In genomic region chr2:235170016-235170415, GRCh38 we compare ENCODE assay signal across 13 cellular contexts.
DNase-seq lines count a peak whose midpoint lies in the region; ATAC-seq, FAIRE-seq and TF ChIP-seq lines count a peak whose summit lies in the region.
"Had no signal": no experiment of that assay in that cellular context is flagged by ENCODE, and none has a peak within 500 bp of the region (broad histone marks: within the 10 kb centered on the region; RNA-seq: fewer than 3 reads in every experiment).

No MANE protein-coding gene starts in this region.

- no peak overlapping the region for H2BK5ac ChIP-seq in H9 (ENCODE audit: insufficient read length, low read length)

- CTCF ChIA-PET in AG04449 (lab: Yijun Ruan, JAX), result interaction anchor here (0.8 kb wide), 1 partner anchor 576 kb away, joined by 3 read pairs; no protein-coding TSS in a partner anchor

- H3K4me1 Mint-ChIP-seq in astrocyte (ENCODE audit: low read depth, unreplicated experiment) (peaks cover 27% of the 10 kb centered on the region), H9 (peaks cover 8 to 9% of the 10 kb centered on the region in 2 experiments)
- H3K4me1 Mint-ChIP-seq: memory B cell had no signal

- no peak overlapping the region for H2AK5ac ChIP-seq in H9 (ENCODE audit: insufficient read length, low read length)

- H3K9me3 Mint-ChIP-seq in astrocyte (ENCODE audit: unreplicated experiment) (no peaks in the 10 kb centered on the region), H9 (peaks cover 0 to 3% of the 10 kb centered on the region in 2 experiments; a peak in 2 of 5 replicates)

- H3K18ac ChIP-seq in H9 (ENCODE audit: insufficient read length, low read depth, low read length), result no peak overlapping the region

- H4K8ac ChIP-seq in H9 (replicated peaks; ENCODE audit: insufficient read length, low read depth, low read length), result no peak overlapping the region

- H3K4me2 ChIP-seq in astrocyte (ENCODE audit: low read length) (peak overlapping the region; percentile 49), keratinocyte (ENCODE audit: control insufficient read depth, extremely low read depth, insufficient read depth, low read depth, low read length) (no peak overlapping the region), H9 (ENCODE audit: insufficient read depth, insufficient read length, low read length) (no peak overlapping the region)

- no peak overlapping the region for H2BK12ac ChIP-seq in H9 (ENCODE audit: insufficient read length, low read depth, low read length)

- no peak overlapping the region for H2AFZ ChIP-seq in astrocyte (ENCODE audit: low read depth, low read length)
- no peak overlapping the region for H2AFZ ChIP-seq in keratinocyte (ENCODE audit: control insufficient read depth, low read length)
- H2AFZ ChIP-seq in H9 (ENCODE audit: low read length), result no peak overlapping the region
- H2AFZ ChIP-seq: parathyroid adenoma had no signal

- H3K4me1 ChIP-seq in astrocyte (ENCODE audit: insufficient read depth, low read length), result peaks cover 19% of the 10 kb centered on the region
- peaks cover 26% of the 10 kb centered on the region for H3K4me1 ChIP-seq in keratinocyte (ENCODE audit: control insufficient read depth, extremely low read depth, insufficient read depth, low read length)
- no peaks in the 10 kb centered on the region; the same call in 1 of the 2 replicates for H3K4me1 ChIP-seq in H9 (ENCODE audit: insufficient read depth, low read length)
- H3K4me1 ChIP-seq: parathyroid adenoma had no signal

- no peaks in the 10 kb centered on the region for H3K79me1 ChIP-seq in H9 (ENCODE audit: insufficient read depth, low read depth, low read length, poor library complexity, severe bottlenecking)

- H3K36me3 ChIP-seq in astrocyte (ENCODE audit: insufficient read depth, low read length) (no peaks in the 10 kb centered on the region), keratinocyte (ENCODE audit: control insufficient read depth in 2 of 2, extremely low read depth in 1 of 2, insufficient read depth in 2 of 2, low read length in 2 of 2) (no peaks in the 10 kb centered on the region)

- H3K9me3 ChIP-seq in astrocyte (ENCODE audit: insufficient read depth, low read depth, low read length), result no peaks in the 10 kb centered on the region
- H3K9me3 ChIP-seq in keratinocyte (ENCODE audit: control insufficient read depth, low read depth, low read length), result no peaks in the 10 kb centered on the region
- no peaks in the 10 kb centered on the region for H3K9me3 ChIP-seq in H9 (ENCODE audit: control insufficient read depth, low read depth, low read length)

- H4K20me1 ChIP-seq in astrocyte (ENCODE audit: insufficient read depth, low read length) (no peaks in the 10 kb centered on the region), keratinocyte (ENCODE audit: control insufficient read depth, extremely low read depth, insufficient read depth, low read length) (no peaks in the 10 kb centered on the region), H9 (ENCODE audit: control insufficient read depth, insufficient read depth, insufficient read length) (no peaks in the 10 kb centered on the region)

- H3K4ac ChIP-seq in H9 (ENCODE audit: low read depth, low read length), result no peak overlapping the region

- H3K4me3 ChIP-seq in AG04449 (ENCODE audit: low read depth, low read length) (no peak overlapping the region), astrocyte (ENCODE audit: insufficient read depth, low read depth, low read length) (no peak overlapping the region), keratinocyte (ENCODE audit: control insufficient read depth in 2 of 3, extremely low read depth in 1 of 3, insufficient read depth in 2 of 3, low read depth in 1 of 3, low read length in 3 of 3) (no peak overlapping the region)

- H3K79me2 ChIP-seq in astrocyte (ENCODE audit: insufficient read depth, low read length), result no peaks in the 10 kb centered on the region
- no peaks in the 10 kb centered on the region for H3K79me2 ChIP-seq in keratinocyte (ENCODE audit: control insufficient read depth, insufficient read depth, low read length)
- H3K79me2 ChIP-seq in H9 (ENCODE audit: insufficient read depth, low read length), result no peaks in the 10 kb centered on the region
- H3K79me2 ChIP-seq: parathyroid adenoma had no signal

- FAIRE-seq in astrocyte (lab: Jason Lieb, UNC) (peak; percentile 63), keratinocyte (lab: Jason Lieb, UNC) (peak; percentile 26)

- POLR2A ChIA-PET in AG04449 (lab: Yijun Ruan, JAX), result no interaction called here

- H3T11ph ChIP-seq in H9 (ENCODE audit: low read length), result no peak overlapping the region

- H3K56ac ChIP-seq in H9 (ENCODE audit: insufficient read length, low read depth, low read length), result no peak overlapping the region

- H2BK15ac ChIP-seq in H9 (ENCODE audit: low read depth, low read length), result no peak overlapping the region

- H3K27ac ChIP-seq in astrocyte (ENCODE audit: low read depth, low read length), result peak overlapping the region; percentile 22
- no peak overlapping the region for H3K27ac ChIP-seq in keratinocyte (ENCODE audit: control insufficient read depth, insufficient read depth, low read length)
- no peak overlapping the region for H3K27ac ChIP-seq in H9 (ENCODE audit: insufficient read length, low read depth, low read length)
- H3K27ac ChIP-seq: parathyroid adenoma had no signal

- H4K5ac ChIP-seq in H9 (ENCODE audit: insufficient read length, low read depth, low read length), result no peak overlapping the region

- H4K91ac ChIP-seq in H9 (ENCODE audit: insufficient read length, low read depth, low read length), result no peak overlapping the region

- no CpG with 5 or more reads among the region's 3 CpGs for WGBS in H9 (ENCODE audit: extremely low coverage, insufficient read length, low lambda C conversion rate)

- no peak overlapping the region for H3K23ac ChIP-seq in H9 (ENCODE audit: insufficient read length, low read depth, low read length)

- peaks cover 7% of the 10 kb centered on the region for H3K27me3 Mint-ChIP-seq in astrocyte (ENCODE audit: low read depth, unreplicated experiment)
- H3K27me3 Mint-ChIP-seq in H9 (ENCODE audit: low read depth), result peaks cover 22% of the 10 kb centered on the region

- dilution Hi-C loops in keratinocyte (cut with MboI; ENCODE audit: extremely low pct_ligation_motif_present, low sequenced_read_pairs), result no loop called here

- TF ChIP-seq CTCF in AG04449 (IDR thresholded peaks at IDR 0.05; ENCODE audit: insufficient read depth, low read length, missing control alignments), result no peak
- TF ChIP-seq CTCF in astrocyte (IDR thresholded peaks at IDR 0.05; ENCODE audit: insufficient read depth, low read depth, low read length), result no peak
- no peak for TF ChIP-seq CTCF in keratinocyte (optimal IDR thresholded peaks at IDR 0.05 in 1 of 3, IDR thresholded peaks at IDR 0.05 in 1 of 3, conservative IDR thresholded peaks at IDR 0.05 in 1 of 3; ENCODE audit: extremely low read depth in 1 of 3, insufficient read depth in 2 of 3, low read length in 3 of 3)
- no peak for TF ChIP-seq CTCF in H9 (conservative IDR thresholded peaks at IDR 0.05)

- H3K4me3 Mint-ChIP-seq in astrocyte (ENCODE audit: unreplicated experiment), result no peak overlapping the region
- no peak overlapping the region for H3K4me3 Mint-ChIP-seq in H9
- H3K4me3 Mint-ChIP-seq: endodermal cell, memory B cell had no signal

- no peak overlapping the region for H3K14ac ChIP-seq in H9 (ENCODE audit: insufficient read depth, low read length)

- H3K9me1 ChIP-seq in keratinocyte (ENCODE audit: control insufficient read depth, extremely low read depth, insufficient read depth, low read length), result peaks cover 5% of the 10 kb centered on the region

- ATAC-seq in GM21423 (IDR thresholded peaks at IDR 0.05; ENCODE audit: unreplicated experiment), result no peak

- no peak overlapping the region for H2BK20ac ChIP-seq in H9 (ENCODE audit: low read depth, low read length, poor library complexity, severe bottlenecking)

- no peaks in the 10 kb centered on the region for H3K23me2 ChIP-seq in H9 (ENCODE audit: insufficient read length, low read depth, low read length, poor library complexity, severe bottlenecking)

- H3K27me3 ChIP-seq in astrocyte (ENCODE audit: insufficient read depth, low read length) (no peaks in the 10 kb centered on the region), keratinocyte (ENCODE audit: control insufficient read depth, extremely low read depth, insufficient read depth, low read length) (no peaks in the 10 kb centered on the region), H9 (ENCODE audit: insufficient read depth, low read length) (no peaks in the 10 kb centered on the region)

- H3K27ac Mint-ChIP-seq in astrocyte (ENCODE audit: unreplicated experiment), result peak overlapping the region; percentile 64
- H3K27ac Mint-ChIP-seq in H9, result no peak overlapping the region
- H3K27ac Mint-ChIP-seq: endodermal cell, memory B cell had no signal

- no peak overlapping the region for H2BK120ac ChIP-seq in H9 (ENCODE audit: low read depth, low read length, poor library complexity, severe bottlenecking)

- H3K36me3 Mint-ChIP-seq in astrocyte (ENCODE audit: low read depth, unreplicated experiment) (no peaks in the 10 kb centered on the region), H9 (ENCODE audit: insufficient read depth in 1 of 3, low read depth in 3 of 3) (no peaks in the 10 kb centered on the region)
- H3K36me3 Mint-ChIP-seq: memory B cell had no signal

- H3K9ac ChIP-seq in astrocyte (ENCODE audit: low read length), result no peak overlapping the region
- no peak overlapping the region for H3K9ac ChIP-seq in keratinocyte (ENCODE audit: control insufficient read depth, extremely low read depth, insufficient read depth, low read length)
- H3K9ac ChIP-seq in H9 (ENCODE audit: extremely low read depth, insufficient read length, low read length), result no peak overlapping the region
- H3K9ac ChIP-seq: parathyroid adenoma had no signal

- DNase-seq in AG04449 (ENCODE audit: low read depth, low spot score) (peak; percentile 33), HS-5 (ENCODE audit: low read depth) (peak; percentile 81), astrocyte (ENCODE audit: low read depth) (peak; percentile 48), keratinocyte (ENCODE audit: low read depth, low spot score) (no peak), H9 (no peak), Kasumi-1 (lab: John Stamatoyannopoulos, UW) (no peak), MV-4-11 (lab: John Stamatoyannopoulos, UW) (no peak)
- DNase-seq: endodermal cell, NCI-H1436 treated with DMSO at 0.1 percent for 48 hours, SHP77 had no signal

Comparison
In these comparisons a context has a peak if more than half of its experiments do, and no peak if none do; other contexts are left out.
1. DNase-seq: peak in AG04449 (single experiment), HS-5 (single experiment) and astrocyte (single experiment); none in keratinocyte (single experiment), H9 (single experiment), Kasumi-1 (0 of 2) and MV-4-11 (single experiment).